ENCODE assay signal across 25 cellular contexts in the genomic region with DNA sequence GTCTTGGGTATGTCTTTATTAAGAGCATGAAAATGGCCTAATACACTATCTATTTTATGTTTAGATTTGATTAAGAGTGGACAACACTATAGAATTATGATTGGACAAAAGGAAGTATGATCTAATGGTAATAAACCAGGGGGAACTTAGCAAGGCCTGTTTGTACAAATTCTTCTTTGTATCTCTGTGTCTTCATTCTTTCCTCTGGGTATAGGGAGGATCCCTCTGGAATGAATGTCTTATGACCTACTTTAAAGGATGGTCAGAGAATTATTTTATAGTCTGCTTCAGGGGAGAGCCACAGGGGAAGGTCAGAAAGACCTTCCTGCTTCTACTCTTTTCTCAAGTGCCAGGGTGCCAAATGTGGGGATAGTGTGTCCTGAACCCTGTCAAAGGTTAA.
"Had no signal": no experiment of that assay in that cellular context is flagged by ENCODE, and none has a peak within 500 bp of the region (broad histone marks: within the 10 kb centered on the region; RNA-seq: fewer than 3 reads in every experiment).

No MANE protein-coding gene starts in this region.

- H3K36me3 ChIP-seq: colonic mucosa, esophagus muscularis mucosa, gastroesophageal sphincter, heart right ventricle had no signal

- H3K4me1 ChIP-seq: body of pancreas, colonic mucosa, esophagus muscularis mucosa, foreskin keratinocyte, gastroesophageal sphincter, heart right ventricle had no signal

- H3K27me3 ChIP-seq: body of pancreas, colonic mucosa, esophagus muscularis mucosa, gastroesophageal sphincter, heart right ventricle had no signal

- H3K4me3 ChIP-seq: body of pancreas, colonic mucosa, esophagus muscularis mucosa, gastroesophageal sphincter, heart right ventricle had no signal

- H3K27ac ChIP-seq: body of pancreas, colonic mucosa, esophagus muscularis mucosa, foreskin keratinocyte, gastroesophageal sphincter, heart right ventricle had no signal

- ATAC-seq: activated CD4-positive, alpha-beta T cell treated with anti-CD3 and anti-CD28 coated beads for 36 hours; activated T-cell treated with anti-CD3 and anti-CD28 coated beads, Interleukin-2, amount 50 U/mL, for 4 hours; activated T-helper 17 cell treated with anti-CD3 and anti-CD28 coated beads, Interleukin-2, amount 50 U/mL, for 72 hours; body of pancreas; foreskin keratinocyte; gastroesophageal sphincter; heart right ventricle had no signal

- H3K9me3 ChIP-seq: body of pancreas, colonic mucosa, esophagus muscularis mucosa, gastroesophageal sphincter, heart right ventricle had no signal

- DNase-seq: activated CD4-positive, alpha-beta memory T cell treated with anti-CD3 and anti-CD28 coated beads, Interleukin-2, amount 10 ng/mL, durations not matched to agents 7 days and 5 days; activated CD4-positive, alpha-beta T cell treated with anti-CD3 and anti-CD28 coated beads for 36 hours; activated CD4-positive, alpha-beta T cell treated with anti-CD3 and anti-CD28 coated beads, Interleukin-2, amount 10 ng/mL, durations not matched to agents 24 days and 14 days; activated CD4-positive, CD25-positive, alpha-beta regulatory T cell; activated CD4-positive, CD25-positive, alpha-beta regulatory T cell treated with anti-CD3 and anti-CD28 coated beads, Interleukin-2, amount 50 U/mL, for 72 hours; activated CD8-positive, alpha-beta memory T cell treated with anti-CD3 and anti-CD28 coated beads for 24 hours; activated effector memory CD4-positive, alpha-beta T cell treated with Interleukin-2 at 50 U/mL for 16 hours; activated gamma-delta T cell treated with Interleukin-2 at 50 U/mL for 16 hours; activated naive CD4-positive, alpha-beta T cell treated with anti-CD3 and anti-CD28 coated beads, Interleukin-2, amount 50 U/mL, for 16 hours; activated naive CD4-positive, alpha-beta T cell treated with Interleukin-2 at 50 U/mL for 16 hours; activated T-cell treated with anti-CD3 and anti-CD28 coated beads, Interleukin-2, amount 50 U/mL, for 4 hours; amygdala; aorta; body of pancreas; caudate nucleus; cerebellar nuclear complex; colonic mucosa; effector CD8-positive, alpha-beta T cell; erythroblast; heart right ventricle; T-helper 2 cell had no signal
